ENCODE assay signal across 10 cellular contexts in the genomic region with DNA sequence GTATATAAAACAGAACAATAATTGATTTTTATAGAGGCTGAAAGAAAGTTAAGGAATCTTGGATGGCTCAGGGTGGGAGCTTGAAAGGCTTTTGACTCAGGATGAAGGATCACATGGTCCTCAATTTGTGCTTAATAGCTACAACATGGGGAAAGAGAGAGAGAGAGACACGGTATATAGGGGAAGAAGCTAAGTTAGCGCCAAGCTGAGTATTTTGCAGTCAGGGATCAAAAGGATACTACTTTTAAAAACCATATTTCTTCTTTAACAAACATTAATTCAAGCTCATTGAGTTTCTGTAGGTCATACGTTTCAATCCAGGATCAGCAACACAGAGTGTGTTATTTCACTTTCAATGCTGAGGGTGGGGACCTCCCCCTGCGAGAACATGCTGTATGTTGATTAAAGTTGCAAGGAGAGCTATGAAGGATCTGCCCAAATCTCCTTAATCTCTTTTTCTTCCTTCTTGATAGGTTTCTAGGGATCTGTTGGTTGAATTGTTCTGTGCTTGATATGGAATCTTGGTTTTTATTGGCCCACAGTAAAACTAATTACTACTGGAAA.
A peak's percentile ranks its signal among the peaks of the same experiment; 100 is the strongest.
DNase-seq lines count a peak whose midpoint lies in the region; ATAC-seq and TF ChIP-seq lines count a peak whose summit lies in the region.
"Had no signal": no experiment of that assay in that cellular context is flagged by ENCODE, and none has a peak within 500 bp of the region (broad histone marks: within the 10 kb centered on the region; RNA-seq: fewer than 3 reads in every experiment).

No MANE protein-coding gene starts in this region.

- no peak for TF ChIP-seq POLR2A in esophagus squamous epithelium (IDR thresholded peaks at IDR 0.05)

- intact Hi-C loops in esophagus squamous epithelium (cut with DNase I), result no loop called here
- intact Hi-C loops in tibial artery (cut with DNase I; ENCODE audit: low total_unique reads), result loop anchor here (5.0 kb wide), 1 partner anchor 133 kb away; the partner anchor contains the start of gene NUDT4

- peak overlapping the region; percentile 26 to 46 for H3K4me3 Mint-ChIP-seq in stimulated activated naive B cell treated with anti-CD40 and anti-IgM and Interleukin-4, amounts not matched to agents 10 μg/mL and 1 μg/mL and 100 μg/mL, for 72 hours

- ATAC-seq in HG03439 (IDR thresholded peaks at IDR 0.05; ENCODE audit: unreplicated experiment) (peak; percentile 47), GM19452 (IDR thresholded peaks at IDR 0.05; ENCODE audit: unreplicated experiment) (no peak)
- ATAC-seq in stimulated activated naive B cell treated with anti-CD40 and anti-IgM and Interleukin-4, amounts not matched to agents 10 μg/mL and 1 μg/mL and 100 μg/mL, for 72 hours (replicated peaks), result peak; percentile 71 to 77

- H3K4me1 ChIP-seq in esophagus squamous epithelium (peaks cover 11 to 37% (median 17%) of the 10 kb centered on the region in 3 donors), tibial artery (peaks cover 0 to 28% (median 11%) of the 10 kb centered on the region in 4 donors)

- 61 to 73% methylated on average over 4 of the region's 4 CpGs for WGBS in esophagus squamous epithelium, 2 donors

- H3K27me3 Mint-ChIP-seq in stimulated activated naive B cell treated with anti-CD40 and anti-IgM and Interleukin-4, amounts not matched to agents 10 μg/mL and 1 μg/mL and 100 μg/mL, for 72 hours, result no peaks in the 10 kb centered on the region

- H3K4me1 Mint-ChIP-seq in stimulated activated naive B cell treated with anti-CD40 and anti-IgM and Interleukin-4, amounts not matched to agents 10 μg/mL and 1 μg/mL and 100 μg/mL, for 72 hours, result peaks cover 29 to 66% of the 10 kb centered on the region in 2 donors

- H3K9me3 ChIP-seq in esophagus squamous epithelium, result peaks cover 0 to 5% (median 0%) of the 10 kb centered on the region in 3 donors
- H3K9me3 ChIP-seq in tibial artery, result no peaks in the 10 kb centered on the region

- peak overlapping the region; percentile 32 to 64 (median 49) for H3K27ac ChIP-seq in esophagus squamous epithelium
- no peak overlapping the region for H3K27ac ChIP-seq in tibial artery
- H3K27ac ChIP-seq: WERI-Rb-1 had no signal

- peak overlapping the region; percentile 82 for H3K27ac Mint-ChIP-seq in stimulated activated naive B cell treated with anti-CD40 and anti-IgM and Interleukin-4, amounts not matched to agents 10 μg/mL and 1 μg/mL and 100 μg/mL, for 72 hours

- H3K36me3 ChIP-seq in esophagus squamous epithelium (no peaks in the 10 kb centered on the region), tibial artery (no peaks in the 10 kb centered on the region)
- H3K36me3 ChIP-seq: WERI-Rb-1 had no signal

- H3K36me3 Mint-ChIP-seq in stimulated activated naive B cell treated with anti-CD40 and anti-IgM and Interleukin-4, amounts not matched to agents 10 μg/mL and 1 μg/mL and 100 μg/mL, for 72 hours, result peaks cover 2 to 3% of the 10 kb centered on the region in 2 donors

- TF ChIP-seq CTCF in esophagus squamous epithelium (IDR thresholded peaks at IDR 0.05), result no peak
- no peak for TF ChIP-seq CTCF in tibial artery (IDR thresholded peaks at IDR 0.05)

- peak; percentile 7 to 15 for DNase-seq in activated CD4-positive, alpha-beta T cell treated with anti-CD3 and anti-CD28 coated beads for 24 hours (ENCODE audit: low read depth in 2 of 2)
- DNase-seq in activated CD4-positive, alpha-beta T cell treated with anti-CD3 and anti-CD28 coated beads for 4 hours, result no peak
- DNase-seq in esophagus squamous epithelium (lab: John Stamatoyannopoulos, UW) (no peak), NCI-H1417 (lab: John Stamatoyannopoulos, UW) (no peak), tibial artery (no peak)
- no peak for DNase-seq in stimulated activated naive B cell treated with anti-CD40 and anti-IgM and Interleukin-4, amounts not matched to agents 10 μg/mL and 1 μg/mL and 100 μg/mL, for 72 hours
- DNase-seq: WERI-Rb-1 had no signal

- no peaks in the 10 kb centered on the region for H3K27me3 ChIP-seq in esophagus squamous epithelium
- no peaks in the 10 kb centered on the region for H3K27me3 ChIP-seq in tibial artery

- H3K9me3 Mint-ChIP-seq in stimulated activated naive B cell treated with anti-CD40 and anti-IgM and Interleukin-4, amounts not matched to agents 10 μg/mL and 1 μg/mL and 100 μg/mL, for 72 hours, result peaks cover 2 to 3% of the 10 kb centered on the region in 2 donors

- H3K4me3 ChIP-seq in esophagus squamous epithelium (no peak overlapping the region), tibial artery (no peak overlapping the region)
- H3K4me3 ChIP-seq: coronary artery had no signal

Comparison
In these comparisons a context has a peak if more than half of its experiments do, and no peak if none do; other contexts are left out.
1. DNase-seq: peak in activated CD4-positive, alpha-beta T cell treated with anti-CD3 and anti-CD28 coated beads for 24 hours (2 of 2); none in activated CD4-positive, alpha-beta T cell treated with anti-CD3 and anti-CD28 coated beads for 4 hours (0 of 2), esophagus squamous epithelium (single experiment), stimulated activated naive B cell treated with anti-CD40 and anti-IgM and Interleukin-4, amounts not matched to agents 10 μg/mL and 1 μg/mL and 100 μg/mL, for 72 hours (single experiment), NCI-H1417 (0 of 3) and tibial artery (0 of 2).
2. H3K27ac ChIP-seq: peak in esophagus squamous epithelium (4 of 4); none in tibial artery (0 of 2).